In the genomic region with DNA sequence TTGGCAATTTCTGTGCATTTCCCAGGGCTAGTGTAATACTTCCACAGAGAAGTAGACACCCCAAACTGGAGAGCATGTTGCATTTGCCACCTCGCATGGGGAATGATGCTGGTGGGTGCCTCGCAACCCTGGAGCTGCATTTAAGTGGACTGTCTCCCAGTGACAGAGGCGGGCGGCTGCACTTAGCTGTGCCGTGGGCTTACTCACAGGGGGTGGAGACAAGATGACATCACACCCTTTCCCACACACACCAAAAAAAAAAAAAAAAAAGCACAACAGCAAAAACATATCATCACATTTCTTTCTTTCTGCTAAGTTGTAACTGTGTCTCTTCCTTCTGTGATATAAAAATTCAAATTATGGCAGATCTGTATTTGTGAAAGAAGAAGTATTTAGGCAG, we compare ENCODE assay signal across 8 cellular contexts. TPM values are rescaled to one million over a fixed set of nuclear protein-coding genes. Genes with fewer than 3 reads are reported as not detected.
DNase-seq lines count a peak whose midpoint lies in the region; ATAC-seq, FAIRE-seq and TF ChIP-seq lines count a peak whose summit lies in the region.

A gene with protein sequence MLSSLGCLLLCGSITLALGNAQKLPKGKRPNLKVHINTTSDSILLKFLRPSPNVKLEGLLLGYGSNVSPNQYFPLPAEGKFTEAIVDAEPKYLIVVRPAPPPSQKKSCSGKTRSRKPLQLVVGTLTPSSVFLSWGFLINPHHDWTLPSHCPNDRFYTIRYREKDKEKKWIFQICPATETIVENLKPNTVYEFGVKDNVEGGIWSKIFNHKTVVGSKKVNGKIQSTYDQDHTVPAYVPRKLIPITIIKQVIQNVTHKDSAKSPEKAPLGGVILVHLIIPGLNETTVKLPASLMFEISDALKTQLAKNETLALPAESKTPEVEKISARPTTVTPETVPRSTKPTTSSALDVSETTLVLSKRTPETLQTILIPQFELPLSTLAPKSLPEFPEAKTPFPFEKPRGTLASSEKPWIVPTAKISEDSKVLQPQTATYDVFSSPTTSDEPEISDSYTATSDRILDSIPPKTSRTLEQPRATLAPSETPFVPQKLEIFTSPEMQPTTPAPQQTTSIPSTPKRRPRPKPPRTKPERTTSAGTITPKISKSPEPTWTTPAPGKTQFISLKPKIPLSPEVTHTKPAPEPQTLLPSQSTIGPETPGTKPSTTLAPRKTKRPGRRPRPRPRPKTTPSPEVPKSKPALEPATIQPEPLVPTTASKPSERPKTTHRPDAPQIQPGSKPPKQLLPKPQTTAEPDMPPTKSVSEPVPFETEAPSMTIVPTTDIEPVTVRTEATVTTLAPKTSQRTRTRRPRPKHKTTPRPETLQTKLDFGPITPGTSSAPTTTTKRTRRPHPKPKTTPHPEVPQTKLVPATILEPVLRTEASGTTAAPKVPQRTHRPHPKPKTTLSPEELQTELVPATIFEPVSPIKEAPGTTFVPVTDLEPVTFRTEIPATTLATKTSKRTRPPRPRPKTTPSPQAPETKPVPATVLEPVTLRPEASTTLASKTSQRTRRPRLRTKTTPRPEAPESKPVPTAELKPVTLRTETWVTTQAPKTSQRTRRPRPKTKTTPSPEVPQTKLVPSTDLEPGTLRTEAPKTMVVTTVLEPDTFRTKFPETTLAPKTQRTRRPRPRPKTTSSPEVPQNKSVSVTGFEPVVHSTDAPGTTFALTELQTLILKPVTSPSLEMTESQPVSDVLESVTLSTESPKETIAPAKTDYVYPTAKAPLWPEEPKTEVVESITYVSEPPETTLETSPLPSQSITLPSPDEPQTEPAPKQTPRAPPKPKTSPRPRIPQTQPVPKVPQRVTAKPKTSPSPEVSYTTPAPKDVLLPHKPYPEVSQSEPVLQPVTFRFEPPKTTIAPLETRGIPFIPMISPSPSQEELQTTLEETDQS (N-terminal part only) (minus strand): TSS at position 113 of the 400 bp plus-strand sequence. CDS start 37 bp downstream, at position 76.

- H3K4me3 Mint-ChIP-seq in CD14-positive monocyte: no peak within 1 kb of the TSS

- no peaks in the 10 kb centered on the region for H3K36me3 ChIP-seq in colonic mucosa
- no peaks in the 10 kb centered on the region for H3K36me3 ChIP-seq in HepG2 (replicated peaks in 1 of 2; ENCODE audit: control insufficient read depth in 1 of 2, insufficient read depth in 2 of 2, low read length in 2 of 2)

- peak within 1 kb of the TSS in 1 of 2 donors; percentile 51 for H3K9ac ChIP-seq in colonic mucosa (ENCODE audit: low read depth in 2 of 2, low read length in 2 of 2)
- H3K9ac ChIP-seq in HepG2 (ENCODE audit: insufficient read depth, low read depth, low read length): no peak within 1 kb of the TSS

- H3K27ac Mint-ChIP-seq in CD14-positive monocyte: no peak within 1 kb of the TSS

- H3K9me3 ChIP-seq in A549 (no peaks in the 10 kb centered on the region), colonic mucosa (no peaks in the 10 kb centered on the region), HepG2 (ENCODE audit: low read length) (no peaks in the 10 kb centered on the region)

- H2AFZ ChIP-seq in HepG2 (ENCODE audit: low read length): no peak within 1 kb of the TSS

- peak; percentile 41 to 61 for DNase-seq in A549 (ENCODE audit: low read depth in 1 of 2, low spot score in 1 of 2)
- no peak for DNase-seq in LNCaP clone FGC (ENCODE audit: low read depth)
- DNase-seq in colonic mucosa: peak; percentile 67
- no peak for DNase-seq in HepG2 (ENCODE audit: low spot score)
- no peak for DNase-seq in CD14-positive monocyte (ENCODE audit: low spot score)
- DNase-seq in SIG-M5 treated with dmso at 0.1 percent for 504 hours (lab: John Stamatoyannopoulos, UW; ENCODE audit: unreplicated experiment): no peak

- in situ Hi-C loops in HepG2 (cut with HindIII; ENCODE audit: extremely low pct_ligation_motif_present, low pct_unique_long_range_greater_than_20kb): no loop called here

- peaks cover 2 to 6% (median 4%) of the 10 kb centered on the region in 3 donors for H3K27me3 Mint-ChIP-seq in CD14-positive monocyte (ENCODE audit: low read depth in 3 of 3)

- TF ChIP-seq CTCF in A549 (IDR thresholded peaks at IDR 0.05) (no peak), LNCaP clone FGC (IDR thresholded peaks at IDR 0.05; ENCODE audit: control insufficient read depth, extremely low read depth, insufficient read depth) (no peak), colonic mucosa (IDR thresholded peaks at IDR 0.05) (no peak), HepG2 (CRISPR knock-in tag; IDR thresholded peaks at IDR 0.05) (no peak), subcutaneous adipose tissue (IDR thresholded peaks at IDR 0.05; ENCODE audit: low read depth) (no peak), CD14-positive monocyte (IDR thresholded peaks at IDR 0.05) (no peak)

- 4% methylated on average over 5 of the region's 5 CpGs for WGBS in A549 (ENCODE audit: missing lambda C conversion rate)
- WGBS in HepG2 (ENCODE audit: low lambda C conversion rate): 0% methylated on average over 5 of the region's 5 CpGs

- TF ChIP-seq RAD21 in A549 (conservative IDR thresholded peaks at IDR 0.05 in 1 of 2, IDR thresholded peaks at IDR 0.05 in 1 of 2): no peak
- TF ChIP-seq RAD21 in HepG2 (CRISPR knock-in tag; IDR thresholded peaks at IDR 0.05): no peak

- H3K4me1 Mint-ChIP-seq in CD14-positive monocyte: peaks cover 5% of the 10 kb centered on the region

- H3K27ac ChIP-seq in A549 (peak within 1 kb of the TSS; percentile 49 to 67; a peak in 4 of 6 replicates), colonic mucosa (peak within 1 kb of the TSS; percentile 42), HepG2 (ENCODE audit: extremely low read length, insufficient read depth, low read length) (no peak within 1 kb of the TSS)

- CTCF ChIA-PET in A549 (lab: Yijun Ruan, JAX) (interaction anchor here (0.7 to 1.0 kb wide), 2 partner anchors 23 to 77 kb away, joined by 3 read pairs; no protein-coding TSS in a partner anchor), HepG2 (lab: Yijun Ruan, JAX; ENCODE audit: low intra/inter-chr PET ratio, low total read pairs) (no interaction called here)

- FAIRE-seq in A549 (lab: Jason Lieb, UNC): no peak
- FAIRE-seq in HepG2 (lab: Jason Lieb, UNC): no peak

- no TSS peak for BruUV-seq in HepG2 (replicated peaks; lab: Mats Ljungman, UMichigan)

- H3K27me3 ChIP-seq in colonic mucosa: no peaks in the 10 kb centered on the region
- H3K27me3 ChIP-seq in HepG2 (ENCODE audit: control insufficient read depth in 1 of 2, insufficient read depth in 2 of 2, low read length in 2 of 2): no peaks in the 10 kb centered on the region

- H3K4me1 ChIP-seq in A549 (peaks cover 20% of the 10 kb centered on the region), colonic mucosa (no peaks in the 10 kb centered on the region), HepG2 (ENCODE audit: insufficient read depth, low read length) (peaks cover 14% of the 10 kb centered on the region)

- H4K20me1 ChIP-seq in HepG2 (ENCODE audit: insufficient read depth, low read length): no peaks in the 10 kb centered on the region

- peaks cover 0 to 2% (median 0%) of the 10 kb centered on the region in 7 donors for H3K9me3 Mint-ChIP-seq in CD14-positive monocyte

- no peaks in the 10 kb centered on the region for H3K36me3 Mint-ChIP-seq in CD14-positive monocyte

- H3K4me3 ChIP-seq in A549 (peak within 1 kb of the TSS; percentile 37), LNCaP clone FGC (ENCODE audit: low read depth, low read length) (peak within 1 kb of the TSS; percentile 21; the same call in 1 of the 2 replicates), colonic mucosa (peak within 1 kb of the TSS; percentile 23), HepG2 (replicated peaks in 1 of 3; ENCODE audit: insufficient read depth in 1 of 3, low read depth in 2 of 3, low read length in 3 of 3) (no peak within 1 kb of the TSS)

- peak; percentile 93 to 95 for ATAC-seq in A549
- ATAC-seq in HepG2: peak; percentile 51; the same call in 1 of the 3 replicates
- no peak for ATAC-seq in HG03159 (IDR thresholded peaks at IDR 0.05; ENCODE audit: unreplicated experiment)

- H3K4me2 ChIP-seq in A549 (peak within 1 kb of the TSS; percentile 92), HepG2 (ENCODE audit: low read depth, low read length) (peak within 1 kb of the TSS; percentile 49)

- intact Hi-C loops in colonic mucosa (cut with DNase I): no loop called here
- intact Hi-C loops in HepG2 (cut with micrococcal nuclease; ENCODE audit: unreplicated experiment): no loop called here
- intact Hi-C loops in CD14-positive monocyte (cut with micrococcal nuclease): no loop called here

- no peaks in the 10 kb centered on the region for H3K79me2 ChIP-seq in HepG2 (ENCODE audit: insufficient read depth, low read length)

- POLR2A ChIA-PET in A549 (lab: Yijun Ruan, JAX) (interaction anchor here (0.7 to 1.0 kb wide), 3 partner anchors 15 to 84 kb away, joined by 3 to 6 read pairs (median 4); no protein-coding TSS in a partner anchor), HepG2 (lab: Yijun Ruan, JAX) (no interaction called here)

- TF ChIP-seq POLR2A in A549 (IDR thresholded peaks at IDR 0.05; ENCODE audit: low read length) (no peak), HepG2 (IDR thresholded peaks at IDR 0.05; ENCODE audit: insufficient read depth in 1 of 2, low read depth in 2 of 2, low read length in 2 of 2) (no peak)

- TF ChIP-seq EP300 in A549 (IDR thresholded peaks at IDR 0.05) (no peak), HepG2 (IDR thresholded peaks at IDR 0.05; ENCODE audit: low read depth in 2 of 2, low read length in 2 of 2) (no peak), HepG2 (CRISPR knock-in tag; IDR thresholded peaks at IDR 0.05; ENCODE audit: borderline replicate concordance) (no peak)

RNA-seq across cellular contexts. Expression of the gene that starts here (rescaled TPM):
- polyA plus RNA-seq in A549 (2011; rRNA removed) (1.8 and 3.7 TPM in 2 replicates), A549 (2017; fragmentation: RNase III; extraction: RNeasy Plus Mini Kit Qiagen cat#74134 plus additional on column Dnase treatment) (1.3 to 1.8 TPM (median 1.6 TPM) in 3 replicates), HepG2 (2011; rRNA removed) (not detected in 2 replicates), CD14-positive monocyte (not detected)
- 0.87 and 0.93 TPM in 2 replicates for polyA plus RNA-seq in A549 (2012; cell fraction: cytosol; rRNA removed)
- polyA plus RNA-seq in A549 (2012; cell fraction: nucleus; rRNA removed): 1.7 and 3.0 TPM in 2 replicates
- polyA minus RNA-seq in A549 (2011; rRNA and poly(A)+ RNA removed): 1.7 and 2.5 TPM in 2 replicates
- total RNA-seq in colonic mucosa (10 to 100 TPM; 16.4 to 34.6 TPM), HepG2 (2016; rRNA removed; fragmentation: Illumina TruSeq; extraction: Trizol) (not detected in 2 replicates), subcutaneous adipose tissue (100 to 1,000 TPM in 3 of 4 donors, 10 to 100 TPM in 1; 51.2 to 172 (median 116) TPM)
- total RNA-seq in HepG2 (2016; cell fraction: cytosol; rRNA removed; fragmentation: Illumina TruSeq; extraction: Trizol; ENCODE audit: low read depth): not detected in 2 replicates
- total RNA-seq in HepG2 (2016; cell fraction: insoluble cytoplasmic fraction; rRNA removed; fragmentation: Illumina TruSeq; extraction: Trizol): not detected in 2 replicates
- not detected in 2 replicates for total RNA-seq in HepG2 (2016; cell fraction: membrane; rRNA removed; fragmentation: Illumina TruSeq; extraction: Trizol)
- total RNA-seq in HepG2 (2016; cell fraction: nucleus; rRNA removed; fragmentation: Illumina TruSeq; extraction: Trizol): not detected in 2 replicates
- polyA plus RNA-seq in HepG2 (2011; cell fraction: cytosol; rRNA removed): not detected in 2 replicates
- polyA plus RNA-seq in HepG2 (2011; cell fraction: nucleus; rRNA removed): not detected in 2 replicates
- 0.03 and 0.20 TPM in 2 replicates for polyA plus RNA-seq in HepG2 (2012)
- not detected in 2 replicates for polyA plus RNA-seq in HepG2 (2016; cell fraction: cytosol; fragmentation: Illumina TruSeq; extraction: Trizol; ENCODE audit: low read depth)
- not detected in 2 replicates for polyA plus RNA-seq in HepG2 (2016; cell fraction: insoluble cytoplasmic fraction; fragmentation: Illumina TruSeq; extraction: Trizol; ENCODE audit: low read depth)
- not detected in 2 replicates for polyA plus RNA-seq in HepG2 (2016; cell fraction: membrane; fragmentation: Illumina TruSeq; extraction: Trizol; ENCODE audit: low read depth)
- polyA plus RNA-seq in HepG2 (2016; cell fraction: nucleus; fragmentation: Illumina TruSeq; extraction: Trizol; ENCODE audit: insufficient read depth, low read depth): not detected in 2 replicates
- 0.05 TPM in 1 of 2 replicates, not detected in the other for polyA minus RNA-seq in HepG2 (2011; rRNA and poly(A)+ RNA removed; ENCODE audit: low replicate concordance)
- polyA minus RNA-seq in HepG2 (2011; cell fraction: cytosol; rRNA and poly(A)+ RNA removed): not detected in 2 replicates
- not detected in 2 replicates for polyA minus RNA-seq in HepG2 (2011; cell fraction: nucleus; rRNA and poly(A)+ RNA removed)

Comparison
In these comparisons a context has a peak if more than half of its experiments do, and no peak if none do; other contexts are left out.
1. RNA of the gene that starts here (total RNA-seq): 51.2 to 172 TPM in subcutaneous adipose tissue and 16.4 to 34.6 TPM in colonic mucosa; not detected in HepG2; every median in the first group is over 10 times any median in the second.
2. Peak in ATAC-seq and H3K4me2 ChIP-seq in HepG2; RNA of the gene not detected or under 1 TPM.
3. DNase-seq: peak in A549 (2 of 2) and colonic mucosa (single experiment); none in LNCaP clone FGC (single experiment), HepG2 (single experiment), CD14-positive monocyte (single experiment) and SIG-M5 treated with dmso at 0.1 percent for 504 hours (single experiment).
4. H3K4me3 ChIP-seq: peak in A549 (single experiment), LNCaP clone FGC (single experiment) and colonic mucosa (single experiment); none in HepG2 (0 of 3).